ENCODE assay signal across 20 cellular contexts in the genomic region with DNA sequence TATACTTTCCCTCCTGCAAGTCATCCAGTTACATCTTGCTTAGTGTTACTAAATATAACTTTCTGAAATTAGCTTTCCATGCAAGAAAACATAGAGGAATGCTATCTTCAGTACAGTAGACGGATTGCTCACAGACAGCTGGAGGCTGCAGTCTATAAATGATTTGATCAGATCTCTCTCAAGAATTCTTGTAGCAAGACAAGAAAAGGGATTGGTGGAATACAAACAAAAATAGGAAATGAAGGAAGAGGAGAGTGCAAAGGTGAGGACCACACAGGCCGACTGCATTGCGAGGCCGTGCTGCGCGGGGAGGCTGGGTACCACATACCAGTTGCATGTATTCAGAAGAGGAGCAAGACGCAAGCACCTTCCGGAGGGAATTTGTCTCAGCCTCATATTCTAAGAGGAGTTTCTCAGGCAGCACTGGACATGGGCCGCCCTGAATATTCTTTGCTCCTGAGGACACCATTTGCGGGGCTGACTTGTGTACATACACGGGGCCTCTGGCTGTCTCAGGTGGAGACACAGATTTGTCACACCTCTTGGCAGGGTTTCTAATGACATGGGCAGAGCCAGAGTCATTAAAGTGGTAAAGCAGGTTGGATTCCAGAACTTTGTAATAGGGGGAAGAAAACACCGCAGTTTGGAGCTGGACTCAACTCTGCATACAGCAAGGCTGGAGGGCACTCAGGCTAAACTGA. TPM values are rescaled to one million over a fixed set of nuclear protein-coding genes. Genes with fewer than 3 reads are reported as not detected.
DNase-seq lines count a peak whose midpoint lies in the region; ATAC-seq, FAIRE-seq and TF ChIP-seq lines count a peak whose summit lies in the region.
"Had no signal": no experiment of that assay in that cellular context is flagged by ENCODE, and none has a peak within 500 bp of the region (broad histone marks: within the 10 kb centered on the region; RNA-seq: fewer than 3 reads in every experiment).

No MANE protein-coding gene starts in this region.

- no peak for FAIRE-seq in astrocyte (lab: Jason Lieb, UNC)
- FAIRE-seq: G401.6 had no signal

- H3K9me3 ChIP-seq in IMR-90 (ENCODE audit: control insufficient read depth, insufficient read depth, low read length) (no peaks in the 10 kb centered on the region), astrocyte (ENCODE audit: insufficient read depth, low read depth, low read length) (no peaks in the 10 kb centered on the region), prostate gland (no peaks in the 10 kb centered on the region)
- H3K9me3 ChIP-seq: thyroid gland had no signal

- H3K27me3 ChIP-seq in IMR-90 (ENCODE audit: control insufficient read depth, insufficient read depth, low read length) (peaks cover 2% of the 10 kb centered on the region; the same call in 1 of the 2 replicates), astrocyte (ENCODE audit: insufficient read depth, low read length) (no peaks in the 10 kb centered on the region), prostate gland (replicated peaks; ENCODE audit: insufficient read depth) (no peaks in the 10 kb centered on the region)
- H3K27me3 ChIP-seq: thyroid gland had no signal

- TF ChIP-seq RAD21 in IMR-90 (IDR thresholded peaks at IDR 0.05; ENCODE audit: low read length): no peak

- H3K56ac ChIP-seq in IMR-90 (ENCODE audit: extremely low read depth, insufficient read depth, low read length): no peak overlapping the region

- H3K9ac ChIP-seq in IMR-90 (ENCODE audit: low read depth, low read length): no peak overlapping the region
- H3K9ac ChIP-seq in astrocyte (ENCODE audit: low read length): peak overlapping the region; percentile 20

- no peak overlapping the region for H3K14ac ChIP-seq in IMR-90 (replicated peaks; ENCODE audit: low read depth, low read length)

- no peak overlapping the region for H2AK5ac ChIP-seq in IMR-90 (ENCODE audit: low read depth, low read length)

- CTCF ChIA-PET in IMR-90 (lab: Yijun Ruan, JAX): no interaction called here

- H3K4me1 Mint-ChIP-seq in astrocyte (ENCODE audit: low read depth, unreplicated experiment): peaks cover 12% of the 10 kb centered on the region

- no peak overlapping the region for H4K8ac ChIP-seq in IMR-90 (ENCODE audit: low read depth in 2 of 2, low read length in 2 of 2)

- DNase-seq in IMR-90: peak; percentile 32
- no peak for DNase-seq in astrocyte (ENCODE audit: low read depth)
- DNase-seq in hepatic stellate cell (ENCODE audit: low spot score): peak; percentile 64
- DNase-seq in prostate gland (ENCODE audit: low spot score): peak; percentile 68
- no peak for DNase-seq in NAMALWA (ENCODE audit: low spot score)
- DNase-seq in ACHN: no peak
- DNase-seq: activated CD4-positive, alpha-beta T cell treated with anti-CD3 and anti-CD28 coated beads, Interleukin-2, amount 50 U/mL, for 1 hour; activated naive CD4-positive, alpha-beta T cell treated with Interleukin-2 at 50 U/mL for 16 hours; hippocampal formation; midbrain; MM.1S; NCI-H2029; NCI-H526; thyroid gland had no signal

- no peak overlapping the region for H4K5ac ChIP-seq in IMR-90 (ENCODE audit: low read depth, low read length)

- H3K4ac ChIP-seq in IMR-90 (ENCODE audit: low read depth, low read length): no peak overlapping the region

- no peak overlapping the region for H2BK120ac ChIP-seq in IMR-90 (ENCODE audit: low read depth, low read length)

- intact Hi-C loops in IMR-90 (cut with micrococcal nuclease) (no loop called here), prostate gland (cut with DNase I) (no loop called here)

- no peak overlapping the region for H2AFZ ChIP-seq in IMR-90 (replicated peaks; ENCODE audit: low read length, poor library complexity)
- H2AFZ ChIP-seq in astrocyte (ENCODE audit: low read depth, low read length): no peak overlapping the region

- no peaks in the 10 kb centered on the region for H3K36me3 ChIP-seq in IMR-90 (ENCODE audit: control insufficient read depth, insufficient read depth, low read length)
- H3K36me3 ChIP-seq in astrocyte (ENCODE audit: insufficient read depth, low read length): peaks cover 2% of the 10 kb centered on the region
- peaks cover 0 to 2% of the 10 kb centered on the region in 2 donors for H3K36me3 ChIP-seq in prostate gland

- H2AK9ac ChIP-seq in IMR-90 (replicated peaks; ENCODE audit: low read depth, low read length, poor library complexity): no peak overlapping the region

- no peak overlapping the region for H3K18ac ChIP-seq in IMR-90 (ENCODE audit: low read depth, low read length)

- TF ChIP-seq CTCF in IMR-90 (conservative IDR thresholded peaks at IDR 0.05; ENCODE audit: low read depth, low read length) (no peak), astrocyte (IDR thresholded peaks at IDR 0.05; ENCODE audit: insufficient read depth, low read depth, low read length) (no peak), prostate gland (IDR thresholded peaks at IDR 0.05) (no peak)

- H2BK5ac ChIP-seq in IMR-90 (ENCODE audit: low read depth, low read length, poor library complexity, severe bottlenecking): no peak overlapping the region

- no peaks in the 10 kb centered on the region for H3K79me1 ChIP-seq in IMR-90 (ENCODE audit: low read depth in 1 of 2, low read length in 2 of 2)

- no peaks in the 10 kb centered on the region for H3K36me3 Mint-ChIP-seq in astrocyte (ENCODE audit: low read depth, unreplicated experiment)

- H3K27ac ChIP-seq in IMR-90 (ENCODE audit: insufficient read depth, low read length): no peak overlapping the region
- peak overlapping the region; percentile 13 for H3K27ac ChIP-seq in astrocyte (ENCODE audit: low read depth, low read length)
- peak overlapping the region in 1 of 2 donors; percentile 20 for H3K27ac ChIP-seq in prostate gland
- H3K27ac ChIP-seq: thyroid gland had no signal

- H4K20me1 ChIP-seq in IMR-90 (ENCODE audit: insufficient read depth, low read length) (no peaks in the 10 kb centered on the region), astrocyte (ENCODE audit: insufficient read depth, low read length) (no peaks in the 10 kb centered on the region)

- H3K4me3 ChIP-seq in IMR-90 (ENCODE audit: insufficient read depth, low read depth, low read length) (no peak overlapping the region), astrocyte (ENCODE audit: insufficient read depth, low read depth, low read length) (no peak overlapping the region), prostate gland (no peak overlapping the region)
- H3K4me3 ChIP-seq: thyroid gland had no signal

- no peaks in the 10 kb centered on the region for H3K9me3 Mint-ChIP-seq in astrocyte (ENCODE audit: unreplicated experiment)

- dilution Hi-C loops in IMR-90 (cut with HindIII; ENCODE audit: low sequenced_read_pairs, unreplicated experiment): no loop called here

- H4K91ac ChIP-seq in IMR-90 (ENCODE audit: insufficient read depth, low read depth, low read length): no peak overlapping the region

- BruUV-seq in IMR-90 (replicated peaks; lab: Mats Ljungman, UMichigan): no TSS peak

- H2BK20ac ChIP-seq in IMR-90 (ENCODE audit: low read depth, low read length): no peak overlapping the region

- peak overlapping the region; percentile 2 for H3K4me3 Mint-ChIP-seq in astrocyte (ENCODE audit: unreplicated experiment)

- no peaks in the 10 kb centered on the region for H3K27me3 Mint-ChIP-seq in astrocyte (ENCODE audit: low read depth, unreplicated experiment)

- TF ChIP-seq POLR2A in IMR-90 (IDR thresholded peaks at IDR 0.05; ENCODE audit: low read depth, low read length) (no peak), prostate gland (IDR thresholded peaks at IDR 0.05) (no peak)

- H3K79me2 ChIP-seq in astrocyte (ENCODE audit: insufficient read depth, low read length): no peaks in the 10 kb centered on the region

- in situ Hi-C loops in IMR-90 (cut with MboI; ENCODE audit: low sequenced_read_pairs) (no loop called here), ACHN (cut with HindIII; ENCODE audit: low pct_ligation_motif_present, low pct_unique_long_range_greater_than_20kb, low sequenced_read_pairs) (no loop called here)

- ATAC-seq in IMR-90 (ENCODE audit: low read depth) (peak; percentile 21; the same call in 1 of the 2 replicates), GM19467 (IDR thresholded peaks at IDR 0.05; ENCODE audit: unreplicated experiment) (no peak), GM18909 (IDR thresholded peaks at IDR 0.05; ENCODE audit: poor library complexity, unreplicated experiment) (no peak)

- H2BK15ac ChIP-seq in IMR-90 (ENCODE audit: low read depth, low read length): no peak overlapping the region

- WGBS in IMR-90 (ENCODE audit: extremely low coverage in 2 of 2, insufficient read length in 1 of 2), 2 experiments: 90% methylated on average over 2 of the region's 12 CpGs; no CpG with 5 or more reads in 1 of the 2 experiments
- WGBS in prostate gland: 51% methylated on average over 12 of the region's 12 CpGs

- H3K4me2 ChIP-seq in IMR-90 (ENCODE audit: low read depth, low read length) (no peak overlapping the region), astrocyte (ENCODE audit: low read length) (peak overlapping the region; percentile 56)

- H3K23ac ChIP-seq in IMR-90 (ENCODE audit: low read depth, low read length): no peak overlapping the region

- POLR2A ChIA-PET in IMR-90 (lab: Charles Lee; ENCODE audit: unreplicated experiment): no interaction called here

- H3K4me1 ChIP-seq in IMR-90 (ENCODE audit: control insufficient read depth, insufficient read depth, low read length): peaks cover 4% of the 10 kb centered on the region; the same call in 1 of the 2 replicates
- H3K4me1 ChIP-seq in astrocyte (ENCODE audit: insufficient read depth, low read length): peaks cover 5% of the 10 kb centered on the region
- peaks cover 5% of the 10 kb centered on the region for H3K4me1 ChIP-seq in prostate gland (replicated peaks)
- H3K4me1 ChIP-seq: thyroid gland had no signal

- H3K27ac Mint-ChIP-seq in astrocyte (ENCODE audit: unreplicated experiment): no peak overlapping the region

- H3K9me1 ChIP-seq in IMR-90 (ENCODE audit: insufficient read depth, low read length): peaks cover 2% of the 10 kb centered on the region; the same call in 1 of the 2 replicates

TF ChIP-seq in IMR-90, 13 proteins besides CTCF, POLR2A, EP300 and RAD21 (continues in another document):
- no peak for TF ChIP-seq CHD1 (IDR thresholded peaks at IDR 0.05; ENCODE audit: low read depth, low read length)
- no peak for TF ChIP-seq SMC3 (IDR thresholded peaks at IDR 0.05; ENCODE audit: low read depth, low read length)
- TF ChIP-seq, protein P1, sequence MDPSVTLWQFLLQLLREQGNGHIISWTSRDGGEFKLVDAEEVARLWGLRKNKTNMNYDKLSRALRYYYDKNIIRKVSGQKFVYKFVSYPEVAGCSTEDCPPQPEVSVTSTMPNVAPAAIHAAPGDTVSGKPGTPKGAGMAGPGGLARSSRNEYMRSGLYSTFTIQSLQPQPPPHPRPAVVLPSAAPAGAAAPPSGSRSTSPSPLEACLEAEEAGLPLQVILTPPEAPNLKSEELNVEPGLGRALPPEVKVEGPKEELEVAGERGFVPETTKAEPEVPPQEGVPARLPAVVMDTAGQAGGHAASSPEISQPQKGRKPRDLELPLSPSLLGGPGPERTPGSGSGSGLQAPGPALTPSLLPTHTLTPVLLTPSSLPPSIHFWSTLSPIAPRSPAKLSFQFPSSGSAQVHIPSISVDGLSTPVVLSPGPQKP (IDR thresholded peaks at IDR 0.05; ENCODE audit: borderline replicate concordance, low read depth, low read length): no peak

RNA-seq across cellular contexts. Expression of a gene that starts 22.7 kb away (rescaled TPM):
- not detected in 2 replicates for total RNA-seq in IMR-90 (2012; rRNA removed)
- not detected in 2 replicates for polyA plus RNA-seq in IMR-90 (2012; rRNA removed)
- polyA plus RNA-seq in IMR-90 (2012; cell fraction: cytosol; rRNA removed): not detected in 2 replicates
- polyA plus RNA-seq in IMR-90 (2012; cell fraction: nucleus; rRNA removed; ENCODE audit: low replicate concordance): 0.34 and 0.83 TPM in 2 replicates
- total RNA-seq in astrocyte: not detected in 2 replicates
- total RNA-seq in prostate gland: under 1 TPM; 0.28 to 0.82 TPM
- total RNA-seq: kidney epithelial cell, osteocyte, thyroid gland had no signal
- polyA plus RNA-seq: fibroblast of lung had no signal

Comparison
In these comparisons a context has a peak if more than half of its experiments do, and no peak if none do; other contexts are left out.
1. DNase-seq: peak in IMR-90 (single experiment), hepatic stellate cell (single experiment) and prostate gland (single experiment); none in astrocyte (single experiment), NAMALWA (single experiment) and ACHN (single experiment).